ENCODE assay signal across 6 cellular contexts in genomic region chr16:21630866-21631265, GRCh38. TPM values are rescaled to one million over a fixed set of nuclear protein-coding genes. Genes with fewer than 3 reads are reported as not detected.
"Had no signal": no experiment of that assay in that cellular context is flagged by ENCODE, and none has a peak within 500 bp of the region (broad histone marks: within the 10 kb centered on the region; RNA-seq: fewer than 3 reads in every experiment).

No MANE protein-coding gene starts in this region.

RNA-seq across cellular contexts. Expression of gene IGSF6, which starts 21.5 kb away (rescaled TPM):
- total RNA-seq: dermis blood vessel endothelial cell; natural killer cell treated with Interleukin-12 subunit alpha and Interleukin-12 subunit beta and Interleukin-15 and Interleukin-18, amount 100 ng/mL, for 72 hours; neural crest cell had no signal

RNA-seq across cellular contexts. Expression of gene OTOA, which starts 32.9 kb away (rescaled TPM):
- total RNA-seq: dermis blood vessel endothelial cell, left ventricle myocardium superior, right cardiac atrium had no signal
- polyA plus RNA-seq: immature natural killer cell had no signal
